Comparison of ENCODE assay signal across 10 cellular contexts in genomic region chr17:77428901-77429734, GRCh38.
A peak's percentile ranks its signal among the peaks of the same experiment; 100 is the strongest.
DNase-seq lines count a peak whose midpoint lies in the region; ATAC-seq and TF ChIP-seq lines count a peak whose summit lies in the region.
"Had no signal": no experiment of that assay in that cellular context is flagged by ENCODE, and none has a peak within 500 bp of the region (broad histone marks: within the 10 kb centered on the region; RNA-seq: fewer than 3 reads in every experiment).

No MANE protein-coding gene starts in this region.

- H3K9me3 Mint-ChIP-seq in chondrocyte (ENCODE audit: low read depth): no peaks in the 10 kb centered on the region
- H3K9me3 Mint-ChIP-seq: activated naive CD4-positive, alpha-beta T cell treated with anti-CD3 and anti-CD28 coated beads for 36 hours had no signal

- H3K27ac Mint-ChIP-seq in T-helper 17 cell: peak overlapping the region; percentile 89
- H3K27ac Mint-ChIP-seq in chondrocyte (ENCODE audit: unreplicated experiment): no peak overlapping the region
- H3K27ac Mint-ChIP-seq: activated naive CD4-positive, alpha-beta T cell treated with anti-CD3 and anti-CD28 coated beads for 36 hours had no signal

- peak overlapping the region; percentile 41 for H3K27ac ChIP-seq in GM23248
- H3K27ac ChIP-seq in right atrium auricular region: peak overlapping the region; percentile 77 to 90
- peak overlapping the region; percentile 37 for H3K27ac ChIP-seq in smooth muscle cell (ENCODE audit: low read depth)
- H3K27ac ChIP-seq: SJSA1 had no signal

- no peaks in the 10 kb centered on the region for H3K9me2 ChIP-seq in GM23248 (ENCODE audit: insufficient read depth)

- H3K36me3 Mint-ChIP-seq in T-helper 17 cell (ENCODE audit: low read depth) (no peaks in the 10 kb centered on the region), chondrocyte (ENCODE audit: low read depth) (no peaks in the 10 kb centered on the region)

- peaks cover 95% of the 10 kb centered on the region for H3K79me2 ChIP-seq in GM23248 (ENCODE audit: insufficient read depth)
- peaks cover 75% of the 10 kb centered on the region for H3K79me2 ChIP-seq in smooth muscle cell (ENCODE audit: low read depth)

- H3K4me3 ChIP-seq in GM23248 (no peak overlapping the region), right atrium auricular region (no peak overlapping the region), smooth muscle cell (no peak overlapping the region)
- H3K4me3 ChIP-seq: SJSA1 had no signal

- no peak for ATAC-seq in T-helper 17 cell

- H3K4me1 Mint-ChIP-seq in T-helper 17 cell (peaks cover 62% of the 10 kb centered on the region), chondrocyte (ENCODE audit: low read depth) (peaks cover 82% of the 10 kb centered on the region)

- no peaks in the 10 kb centered on the region for H3K27me3 Mint-ChIP-seq in T-helper 17 cell
- H3K27me3 Mint-ChIP-seq in chondrocyte (ENCODE audit: low read depth): no peaks in the 10 kb centered on the region

- H4K20me1 ChIP-seq in GM23248 (ENCODE audit: insufficient read depth): peaks cover 6% of the 10 kb centered on the region; the same call in 1 of the 2 replicates
- peaks cover 98% of the 10 kb centered on the region for H4K20me1 ChIP-seq in smooth muscle cell (ENCODE audit: low read depth)

- H3K9ac ChIP-seq in GM23248 (peak overlapping the region; percentile 29; the same call in 1 of the 2 replicates), smooth muscle cell (ENCODE audit: low read depth) (no peak overlapping the region)

- DNase-seq in GM23248 (no peak), T-helper 17 cell (no peak), right atrium auricular region (ENCODE audit: low spot score) (no peak), smooth muscle cell (lab: John Stamatoyannopoulos, UW; ENCODE audit: unreplicated experiment) (no peak), amygdala (lab: John Stamatoyannopoulos, UW) (no peak), COLO829 (ENCODE audit: low spot score) (no peak), chondrocyte (ENCODE audit: low spot score) (no peak)
- no peak for DNase-seq in stimulated activated CD4-positive, alpha-beta T cell treated with anti-CD3 and anti-CD28 coated beads, Interleukin-1b, Interleukin-23, amount 100 ng/mL, for 48 hours

- no peaks in the 10 kb centered on the region for H3K9me3 ChIP-seq in GM23248 (ENCODE audit: low read depth)
- H3K9me3 ChIP-seq in T-helper 17 cell (ENCODE audit: control insufficient read depth, low read length, poor library complexity, severe bottlenecking): no peaks in the 10 kb centered on the region
- H3K9me3 ChIP-seq in right atrium auricular region: no peaks in the 10 kb centered on the region
- no peaks in the 10 kb centered on the region for H3K9me3 ChIP-seq in smooth muscle cell (replicated peaks; ENCODE audit: low read depth)
- H3K9me3 ChIP-seq: SJSA1 had no signal

- H3K4me2 ChIP-seq in GM23248 (ENCODE audit: unreplicated experiment) (no peak overlapping the region), smooth muscle cell (no peak overlapping the region)

- H3F3A ChIP-seq in GM23248 (ENCODE audit: insufficient read depth): peaks cover 46% of the 10 kb centered on the region
- H3F3A ChIP-seq in smooth muscle cell (ENCODE audit: low read depth): peaks cover 37% of the 10 kb centered on the region

- WGBS in GM23248 (ENCODE audit: low coverage in 1 of 2, low lambda C conversion rate in 2 of 2, missing lambda C conversion rate in 2 of 2), 2 experiments: 77% methylated on average over 24 of the region's 24 CpGs
- 90% methylated on average over 24 of the region's 24 CpGs for WGBS in smooth muscle cell (ENCODE audit: low lambda C conversion rate)

- no peaks in the 10 kb centered on the region for H3K36me3 ChIP-seq in GM23248 (ENCODE audit: low read depth)
- H3K36me3 ChIP-seq in right atrium auricular region: no peaks in the 10 kb centered on the region
- no peaks in the 10 kb centered on the region for H3K36me3 ChIP-seq in smooth muscle cell (ENCODE audit: low read depth)

- no peak for TF ChIP-seq CTCF in right atrium auricular region (IDR thresholded peaks at IDR 0.05)
- TF ChIP-seq CTCF in smooth muscle cell (IDR thresholded peaks at IDR 0.05; ENCODE audit: borderline replicate concordance, insufficient read depth, poor library complexity, severe bottlenecking): no peak
- no peak for TF ChIP-seq CTCF in chondrocyte (IDR thresholded peaks at IDR 0.05)

- H3K4me3 Mint-ChIP-seq in T-helper 17 cell: peak overlapping the region; percentile 53
- H3K4me3 Mint-ChIP-seq in chondrocyte (ENCODE audit: unreplicated experiment): no peak overlapping the region
- H3K4me3 Mint-ChIP-seq: activated naive CD4-positive, alpha-beta T cell treated with anti-CD3 and anti-CD28 coated beads for 36 hours had no signal

- H3K27me3 ChIP-seq in GM23248 (replicated peaks; ENCODE audit: insufficient read depth): no peaks in the 10 kb centered on the region
- no peaks in the 10 kb centered on the region for H3K27me3 ChIP-seq in right atrium auricular region
- H3K27me3 ChIP-seq in smooth muscle cell (ENCODE audit: low read depth): no peaks in the 10 kb centered on the region
- H3K27me3 ChIP-seq: SJSA1 had no signal

- peaks cover 73% of the 10 kb centered on the region for H3K4me1 ChIP-seq in GM23248 (ENCODE audit: insufficient read depth)
- H3K4me1 ChIP-seq in right atrium auricular region: peaks cover 0 to 89% of the 10 kb centered on the region in 2 donors
- H3K4me1 ChIP-seq in smooth muscle cell (ENCODE audit: low read depth): peaks cover 36% of the 10 kb centered on the region

- in situ Hi-C loops in GM23248 (cut with MboI): no loop called here

- H2AFZ ChIP-seq in GM23248 (no peak overlapping the region), smooth muscle cell (ENCODE audit: low read depth) (no peak overlapping the region)
